ENCODE assay signal across 9 cellular contexts in genomic region chr1:54500030-54500389, GRCh38. TPM values are rescaled to one million over a fixed set of nuclear protein-coding genes. Genes with fewer than 3 reads are reported as not detected.
A peak's percentile ranks its signal among the peaks of the same experiment; 100 is the strongest.
DNase-seq lines count a peak whose midpoint lies in the region; ATAC-seq and TF ChIP-seq lines count a peak whose summit lies in the region.
"Had no signal": no experiment of that assay in that cellular context is flagged by ENCODE, and none has a peak within 500 bp of the region (broad histone marks: within the 10 kb centered on the region; RNA-seq: fewer than 3 reads in every experiment).

No MANE protein-coding gene starts in this region.

- peak overlapping the region; percentile 37 for H3K4me3 Mint-ChIP-seq in activated naive CD4-positive, alpha-beta T cell treated with anti-CD3 and anti-CD28 coated beads, Interleukin-2, amount 10 ng/mL, durations not matched to agents 7 days and 5 days
- H3K4me3 Mint-ChIP-seq in activated naive CD8-positive, alpha-beta T cell treated with anti-CD3 and anti-CD28 coated beads for 36 hours, result peak overlapping the region; percentile 61

- TF ChIP-seq POLR2A in upper lobe of left lung (IDR thresholded peaks at IDR 0.05), result no peak

- TF ChIP-seq EP300 in upper lobe of left lung (IDR thresholded peaks at IDR 0.05), result no peak

- H3K4me1 ChIP-seq in left lung, result peaks cover 8% of the 10 kb centered on the region in 2 donors
- H3K4me1 ChIP-seq in upper lobe of left lung, result peaks cover 9 to 14% (median 12%) of the 10 kb centered on the region in 4 donors

- H3K4me3 ChIP-seq in left lung (no peak overlapping the region), upper lobe of left lung (peak overlapping the region in 3 of 4 donors; percentile 20 to 44 (median 42))

- peak; percentile 60 for ATAC-seq in left lung
- ATAC-seq in upper lobe of left lung (ENCODE audit: low FRiP score in 2 of 2), result peak in 1 of 2 donors; percentile 32
- no peak for ATAC-seq in GM19463 (IDR thresholded peaks at IDR 0.05; ENCODE audit: unreplicated experiment)

- H3K27ac ChIP-seq in left lung (no peak overlapping the region), upper lobe of left lung (no peak overlapping the region)

- CTCF ChIA-PET in activated naive CD4-positive, alpha-beta T cell treated with anti-CD3 and anti-CD28 coated beads, Interleukin-2, amount 10 ng/mL, durations not matched to agents 7 days and 5 days (lab: Charles Lee), result interaction anchor here (0.9 to 1.9 kb wide), 8 partner anchors 11 to 318 kb away, joined by 3 to 14 read pairs (median 4); no protein-coding TSS in a partner anchor

- no peaks in the 10 kb centered on the region for H3K9me3 ChIP-seq in left lung
- peaks cover 0 to 5% (median 0%) of the 10 kb centered on the region in 4 donors for H3K9me3 ChIP-seq in upper lobe of left lung

- H3K36me3 ChIP-seq in left lung (no peaks in the 10 kb centered on the region), upper lobe of left lung (no peaks in the 10 kb centered on the region)

- H3K27me3 Mint-ChIP-seq in activated naive CD4-positive, alpha-beta T cell treated with anti-CD3 and anti-CD28 coated beads, Interleukin-2, amount 10 ng/mL, durations not matched to agents 7 days and 5 days, result peaks cover 73% of the 10 kb centered on the region
- peaks cover 30% of the 10 kb centered on the region for H3K27me3 Mint-ChIP-seq in activated naive CD8-positive, alpha-beta T cell treated with anti-CD3 and anti-CD28 coated beads for 36 hours

- H3K4me1 Mint-ChIP-seq in activated naive CD4-positive, alpha-beta T cell treated with anti-CD3 and anti-CD28 coated beads, Interleukin-2, amount 10 ng/mL, durations not matched to agents 7 days and 5 days, result peaks cover 11% of the 10 kb centered on the region
- peaks cover 9% of the 10 kb centered on the region for H3K4me1 Mint-ChIP-seq in activated naive CD8-positive, alpha-beta T cell treated with anti-CD3 and anti-CD28 coated beads for 36 hours

- no peaks in the 10 kb centered on the region for H3K36me3 Mint-ChIP-seq in activated naive CD4-positive, alpha-beta T cell treated with anti-CD3 and anti-CD28 coated beads, Interleukin-2, amount 10 ng/mL, durations not matched to agents 7 days and 5 days
- H3K36me3 Mint-ChIP-seq in activated naive CD8-positive, alpha-beta T cell treated with anti-CD3 and anti-CD28 coated beads for 36 hours, result no peaks in the 10 kb centered on the region

- intact Hi-C loops in left lung (cut with DNase I), result no loop called here

- H3K27ac Mint-ChIP-seq in activated naive CD4-positive, alpha-beta T cell treated with anti-CD3 and anti-CD28 coated beads, Interleukin-2, amount 10 ng/mL, durations not matched to agents 7 days and 5 days, result no peak overlapping the region
- H3K27ac Mint-ChIP-seq in activated naive CD8-positive, alpha-beta T cell treated with anti-CD3 and anti-CD28 coated beads for 36 hours, result no peak overlapping the region

- peaks cover 20 to 62% of the 10 kb centered on the region in 2 donors for H3K27me3 ChIP-seq in left lung
- H3K27me3 ChIP-seq in upper lobe of left lung, result peaks cover 0 to 22% (median 8%) of the 10 kb centered on the region in 4 donors

- no peak for DNase-seq in activated naive CD4-positive, alpha-beta T cell treated with anti-CD3 and anti-CD28 coated beads, Interleukin-2, amount 10 ng/mL, durations not matched to agents 7 days and 5 days
- DNase-seq in activated naive CD4-positive, alpha-beta T cell treated with anti-CD3 and anti-CD28 coated beads, Interleukin-2, amount 50 U/mL, for 16 hours, result no peak
- DNase-seq in activated naive CD8-positive, alpha-beta T cell treated with anti-CD3 and anti-CD28 coated beads for 36 hours, result no peak
- DNase-seq in left lung (no peak), upper lobe of left lung (peak in 1 of 2 donors; percentile 79), SKM-1 treated with dmso at 0.1 percent for 144 hours (lab: John Stamatoyannopoulos, UW; ENCODE audit: unreplicated experiment) (no peak), AML-193 (lab: John Stamatoyannopoulos, UW) (no peak)
- DNase-seq: occipital lobe had no signal

- no peaks in the 10 kb centered on the region for H3K9me3 Mint-ChIP-seq in activated naive CD4-positive, alpha-beta T cell treated with anti-CD3 and anti-CD28 coated beads, Interleukin-2, amount 10 ng/mL, durations not matched to agents 7 days and 5 days
- no peaks in the 10 kb centered on the region for H3K9me3 Mint-ChIP-seq in activated naive CD8-positive, alpha-beta T cell treated with anti-CD3 and anti-CD28 coated beads for 36 hours

- WGBS in upper lobe of left lung, 2 donors, result 38 to 54% methylated on average over 9 to 12 of the region's 12 CpGs

- TF ChIP-seq CTCF in left lung (IDR thresholded peaks at IDR 0.05) (no peak), upper lobe of left lung (IDR thresholded peaks at IDR 0.05) (no peak)

RNA-seq across cellular contexts. Expression of gene ACOT11, which starts 48.0 kb away (rescaled TPM):
- 1 to 10 TPM; 1.0 to 1.3 TPM for total RNA-seq in activated naive CD8-positive, alpha-beta T cell treated with anti-CD3 and anti-CD28 coated beads for 36 hours
- total RNA-seq in left lung (10 to 100 TPM in 1 of 2 donors, 1 to 10 TPM in 1; 8.5 to 10.4 TPM), upper lobe of left lung (10 to 100 TPM in 1 of 6 donors, 1 to 10 TPM in 5; 2.3 to 13.6 (median 7.0) TPM)

Comparison
In these comparisons a context has a peak if more than half of its experiments do, and no peak if none do; other contexts are left out.
1. H3K4me3 ChIP-seq: peak in upper lobe of left lung (3 of 4); none in left lung (0 of 2).